ENCODE assay signal across 8 cellular contexts in genomic region chr17:63932008-63932561, GRCh38. TPM values are rescaled to one million over a fixed set of nuclear protein-coding genes. Genes with fewer than 3 reads are reported as not detected.
DNase-seq lines count a peak whose midpoint lies in the region; ATAC-seq, FAIRE-seq and TF ChIP-seq lines count a peak whose summit lies in the region.

Gene CD79B (minus strand): TSS chr17:63932331. CDS start chr17:63932261, 70 bp downstream.

- peaks cover 48% of the 10 kb centered on the region for H3K79me2 ChIP-seq in DOHH2 (ENCODE audit: control insufficient read depth, low read length)

- peak within 1 kb of the TSS; percentile 99 for H3K4me2 ChIP-seq in DOHH2 (ENCODE audit: low read length)

- TF ChIP-seq CTCF in DOHH2 (IDR thresholded peaks at IDR 0.05; ENCODE audit: low read depth, low read length, poor library complexity, severe bottlenecking), result no peak

- peaks cover 49% of the 10 kb centered on the region for H3K36me3 ChIP-seq in DOHH2 (ENCODE audit: control insufficient read depth, low read length)

- peak; percentile 74 for ATAC-seq in GM21381 (IDR thresholded peaks at IDR 0.05; ENCODE audit: unreplicated experiment)

- no peaks in the 10 kb centered on the region for H3K9me2 ChIP-seq in DOHH2 (replicated peaks; ENCODE audit: control insufficient read depth, low read length)

- H3K4me3 ChIP-seq in DOHH2 (ENCODE audit: low read length), result peak within 1 kb of the TSS; percentile 98

- H4K20me1 ChIP-seq in DOHH2 (ENCODE audit: control insufficient read depth, insufficient read depth, low read depth, low read length), result peaks cover 22% of the 10 kb centered on the region

- H3F3A ChIP-seq in DOHH2 (ENCODE audit: control insufficient read depth, insufficient read depth), result peaks cover 23% of the 10 kb centered on the region

- DNase-seq in HTR-8/SVneo (ENCODE audit: insufficient read length, low spot score), result no peak
- DNase-seq in activated naive CD8-positive, alpha-beta T cell treated with anti-CD3 and anti-CD28 coated beads for 36 hours, result peak; percentile 65
- peak; percentile 32 to 38 for DNase-seq in stimulated activated CD4-positive, alpha-beta T cell treated with anti-CD3 and anti-CD28 coated beads, Interleukin-2, amount 100 ng/mL, for 48 hours
- DNase-seq in NCI-H69 (lab: John Stamatoyannopoulos, UW), result no peak
- no peak for DNase-seq in SKM-1 treated with dmso at 0.1 percent for 144 hours (lab: John Stamatoyannopoulos, UW; ENCODE audit: unreplicated experiment)
- no peak for DNase-seq in HPDE6-E6E7 (ENCODE audit: extremely low spot score)

- no peaks in the 10 kb centered on the region for H3K9me3 ChIP-seq in DOHH2 (ENCODE audit: control insufficient read depth, insufficient read depth, low read length)

- H3K4me1 ChIP-seq in DOHH2 (ENCODE audit: control insufficient read depth, low read length), result peaks cover 88% of the 10 kb centered on the region

- peaks cover 20% of the 10 kb centered on the region for H3K4me1 Mint-ChIP-seq in activated naive CD8-positive, alpha-beta T cell treated with anti-CD3 and anti-CD28 coated beads for 36 hours

- no peaks in the 10 kb centered on the region for H3K27me3 ChIP-seq in DOHH2 (ENCODE audit: control insufficient read depth, low read length)

- H3K4me3 Mint-ChIP-seq in activated naive CD8-positive, alpha-beta T cell treated with anti-CD3 and anti-CD28 coated beads for 36 hours, result peak within 1 kb of the TSS; percentile 94

- peak; percentile 57 for FAIRE-seq in HTR-8/SVneo (lab: Jason Lieb, UNC)

- no peaks in the 10 kb centered on the region for H3K36me3 Mint-ChIP-seq in activated naive CD8-positive, alpha-beta T cell treated with anti-CD3 and anti-CD28 coated beads for 36 hours

- H3K27ac Mint-ChIP-seq in activated naive CD8-positive, alpha-beta T cell treated with anti-CD3 and anti-CD28 coated beads for 36 hours, result peak within 1 kb of the TSS; percentile 87

- peak within 1 kb of the TSS; percentile 92 for H3K27ac ChIP-seq in DOHH2 (ENCODE audit: low read depth, low read length)

- H3K27me3 Mint-ChIP-seq in activated naive CD8-positive, alpha-beta T cell treated with anti-CD3 and anti-CD28 coated beads for 36 hours, result no peaks in the 10 kb centered on the region

- no peaks in the 10 kb centered on the region for H3K9me3 Mint-ChIP-seq in activated naive CD8-positive, alpha-beta T cell treated with anti-CD3 and anti-CD28 coated beads for 36 hours

RNA-seq across cellular contexts. Expression of gene CD79B, which starts in this region (rescaled TPM):
- total RNA-seq in activated naive CD8-positive, alpha-beta T cell treated with anti-CD3 and anti-CD28 coated beads for 36 hours, result 10 to 100 TPM; 28.8 to 30.5 TPM

Comparison
In these comparisons a context has a peak if more than half of its experiments do, and no peak if none do; other contexts are left out.
1. DNase-seq: peak in activated naive CD8-positive, alpha-beta T cell treated with anti-CD3 and anti-CD28 coated beads for 36 hours (single experiment) and stimulated activated CD4-positive, alpha-beta T cell treated with anti-CD3 and anti-CD28 coated beads, Interleukin-2, amount 100 ng/mL, for 48 hours (2 of 2); none in HTR-8/SVneo (single experiment), NCI-H69 (single experiment), SKM-1 treated with dmso at 0.1 percent for 144 hours (single experiment) and HPDE6-E6E7 (single experiment).